40 cellular contexts compared by ENCODE assay signal in the genomic region with DNA sequence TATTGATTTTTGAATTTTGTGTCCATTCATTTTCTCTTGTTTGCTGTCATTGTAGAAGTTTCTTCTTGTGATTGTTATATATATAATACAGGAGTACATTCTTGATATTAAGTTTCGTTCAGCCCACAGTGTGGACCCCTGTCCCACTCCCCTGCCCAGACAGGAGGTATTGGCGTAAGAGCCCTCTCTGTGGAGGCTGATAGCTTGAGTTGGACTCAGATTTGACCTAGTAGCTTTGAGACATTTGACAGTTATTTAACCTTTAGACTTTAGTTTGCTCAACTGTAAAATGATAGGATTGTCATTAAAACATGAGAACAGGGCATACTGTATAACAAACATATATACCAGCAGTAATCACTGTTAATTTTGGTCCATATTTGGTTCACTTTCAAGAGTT. TPM values are rescaled to one million over a fixed set of nuclear protein-coding genes. Genes with fewer than 3 reads are reported as not detected.
DNase-seq lines count a peak whose midpoint lies in the region; ATAC-seq, FAIRE-seq and TF ChIP-seq lines count a peak whose summit lies in the region.
"Had no signal": no experiment of that assay in that cellular context is flagged by ENCODE, and none has a peak within 500 bp of the region (broad histone marks: within the 10 kb centered on the region; RNA-seq: fewer than 3 reads in every experiment).

No MANE protein-coding gene starts in this region.

- intact Hi-C loops in HepG2 (cut with micrococcal nuclease; ENCODE audit: unreplicated experiment) (no loop called here), right lobe of liver (cut with DNase I) (no loop called here)

- H3K27me3 ChIP-seq in HepG2 (ENCODE audit: control insufficient read depth in 1 of 2, insufficient read depth in 2 of 2, low read length in 2 of 2) (no peaks in the 10 kb centered on the region), right lobe of liver (no peaks in the 10 kb centered on the region)
- H3K27me3 ChIP-seq: BE2C; BLaER1; BLaER1 treated with 17β-estradiol and CSF1 and Interleukin-3, amounts not matched to agents 10 nM and 100 nM had no signal

- H3K4me1 ChIP-seq in HepG2 (ENCODE audit: insufficient read depth, low read length) = peaks cover 71% of the 10 kb centered on the region
- H3K4me1 ChIP-seq in right lobe of liver = peaks cover 0 to 12% (median 0%) of the 10 kb centered on the region in 4 donors
- H3K4me1 ChIP-seq: A549 had no signal

- H3K9me3 ChIP-seq in HepG2 (ENCODE audit: low read length) (no peaks in the 10 kb centered on the region), right lobe of liver (no peaks in the 10 kb centered on the region), T-helper 17 cell (ENCODE audit: control insufficient read depth, low read length, poor library complexity, severe bottlenecking) (no peaks in the 10 kb centered on the region)
- H3K9me3 ChIP-seq: A549; BE2C; BLaER1; BLaER1 treated with 17β-estradiol and CSF1 and Interleukin-3, amounts not matched to agents 10 nM and 100 nM; Caco-2 had no signal

- ATAC-seq in HepG2 = peak; percentile 10; the same call in 2 of the 3 replicates
- no peak for ATAC-seq in right lobe of liver
- ATAC-seq in T-helper 17 cell = no peak
- ATAC-seq: A549; CD8-positive, alpha-beta T cell had no signal

- DNase-seq in HepG2 (ENCODE audit: low spot score) (peak; percentile 39), right lobe of liver (no peak), GM12892 (ENCODE audit: insufficient read length) (no peak), T-helper 17 cell (no peak), GM13977 (ENCODE audit: low spot score) (no peak), RWPE1 (ENCODE audit: low spot score) (no peak)
- DNase-seq: 8988T; ACHN; AML-193; BE2C; C1 segment of cervical spinal cord; Caco-2; Calu3; CD4-positive, alpha-beta memory T cell; CD4-positive, alpha-beta T cell; CD4-positive, CD25-positive, alpha-beta regulatory T cell; CD8-positive, alpha-beta memory T cell; CD8-positive, alpha-beta T cell; COR-L47; DMS 273 treated with DMSO at 0.1 percent for 48 hours; DMS153; DMS53; DMS79; DMS79 treated with DMSO at 0.1 percent for 48 hours; DND-41; EL had no signal

- no peak overlapping the region for H3K4me3 ChIP-seq in HepG2 (replicated peaks in 1 of 3; ENCODE audit: insufficient read depth in 1 of 3, low read depth in 2 of 3, low read length in 3 of 3)
- H3K4me3 ChIP-seq in right lobe of liver = no peak overlapping the region
- H3K4me3 ChIP-seq: A549; BLaER1; BLaER1 treated with 17β-estradiol and CSF1 and Interleukin-3, amounts not matched to agents 10 nM and 100 nM had no signal

- WGBS in HepG2 (ENCODE audit: low lambda C conversion rate) = 51% methylated on average over 2 of the region's 2 CpGs
- 39% methylated on average over 2 of the region's 2 CpGs for WGBS in right lobe of liver (ENCODE audit: insufficient coverage, low coverage, low lambda C conversion rate, missing lambda C conversion rate)

- TF ChIP-seq RAD21 in HepG2 (CRISPR knock-in tag; IDR thresholded peaks at IDR 0.05) = no peak

- TF ChIP-seq EP300 in HepG2 (IDR thresholded peaks at IDR 0.05; ENCODE audit: low read depth in 2 of 2, low read length in 2 of 2) = no peak
- TF ChIP-seq EP300 in HepG2 (CRISPR knock-in tag; IDR thresholded peaks at IDR 0.05; ENCODE audit: borderline replicate concordance) = no peak

- no peak overlapping the region for H3K4me3 Mint-ChIP-seq in T-helper 17 cell
- H3K4me3 Mint-ChIP-seq: B cell; CD14-positive monocyte; CD4-positive, alpha-beta memory T cell; CD4-positive, alpha-beta T cell; CD4-positive, CD25-positive, alpha-beta regulatory T cell; CD8-positive, alpha-beta memory T cell; CD8-positive, alpha-beta T cell had no signal

- no peak for TF ChIP-seq CTCF in HepG2 (CRISPR knock-in tag; IDR thresholded peaks at IDR 0.05)
- no peak for TF ChIP-seq CTCF in right lobe of liver (IDR thresholded peaks at IDR 0.05)
- no peak for TF ChIP-seq CTCF in GM13977 (IDR thresholded peaks at IDR 0.05; ENCODE audit: extremely low read depth, insufficient read depth, missing control alignments)
- no peak for TF ChIP-seq CTCF in RWPE1 (conservative IDR thresholded peaks at IDR 0.05; ENCODE audit: low read depth)

- FAIRE-seq in HepG2 (lab: Jason Lieb, UNC) (no peak), GM12892 (lab: Jason Lieb, UNC) (peak; percentile 9)
- FAIRE-seq: A204.1, A549, D721Med had no signal

- POLR2A ChIA-PET in HepG2 (lab: Yijun Ruan, JAX) = interaction anchor here (1.4 to 1.8 kb wide), 2 partner anchors 22 to 24 kb away, joined by 5 to 9 read pairs; no protein-coding TSS in a partner anchor
- POLR2A ChIA-PET in RWPE1 (lab: Yijun Ruan, JAX; ENCODE audit: low non-redundant PET) = no interaction called here

- no peaks in the 10 kb centered on the region for H3K36me3 ChIP-seq in HepG2 (replicated peaks in 1 of 2; ENCODE audit: control insufficient read depth in 1 of 2, insufficient read depth in 2 of 2, low read length in 2 of 2)
- H3K36me3 ChIP-seq in right lobe of liver = no peaks in the 10 kb centered on the region
- H3K36me3 ChIP-seq: BE2C; BLaER1; BLaER1 treated with 17β-estradiol and CSF1 and Interleukin-3, amounts not matched to agents 10 nM and 100 nM had no signal

- H3K4me2 ChIP-seq in HepG2 (ENCODE audit: low read depth, low read length) = 0 out of 2 replicates have a peak overlapping the region, but pooled peaks have one; percentile 8
- H3K4me2 ChIP-seq: A549; BLaER1; BLaER1 treated with 17β-estradiol and CSF1 and Interleukin-3, amounts not matched to agents 10 nM and 100 nM had no signal

- no peaks in the 10 kb centered on the region for H3K36me3 Mint-ChIP-seq in T-helper 17 cell (ENCODE audit: low read depth)
- H3K36me3 Mint-ChIP-seq: CD14-positive monocyte; CD4-positive, alpha-beta memory T cell; CD4-positive, CD25-positive, alpha-beta regulatory T cell; CD8-positive, alpha-beta memory T cell; CD8-positive, alpha-beta T cell had no signal

- peaks cover 18% of the 10 kb centered on the region for H3K4me1 Mint-ChIP-seq in T-helper 17 cell

- H3K79me2 ChIP-seq in HepG2 (ENCODE audit: insufficient read depth, low read length) = no peaks in the 10 kb centered on the region

- H3K27ac ChIP-seq in HepG2 (ENCODE audit: extremely low read length, insufficient read depth, low read length) = peak overlapping the region; percentile 47
- no peak overlapping the region for H3K27ac ChIP-seq in right lobe of liver
- H3K27ac ChIP-seq in RWPE1 = no peak overlapping the region
- H3K27ac ChIP-seq: 22Rv1, A549, BLaER1, C4-2B had no signal

- H3K9ac ChIP-seq in HepG2 (ENCODE audit: insufficient read depth, low read depth, low read length) = no peak overlapping the region
- H3K9ac ChIP-seq: BLaER1; BLaER1 treated with 17β-estradiol and CSF1 and Interleukin-3, amounts not matched to agents 10 nM and 100 nM had no signal

- no peaks in the 10 kb centered on the region for H3K27me3 Mint-ChIP-seq in T-helper 17 cell
- H3K27me3 Mint-ChIP-seq: B cell; CD4-positive, alpha-beta memory T cell; CD4-positive, alpha-beta T cell; CD4-positive, CD25-positive, alpha-beta regulatory T cell had no signal

- H3K27ac Mint-ChIP-seq in T-helper 17 cell = peak overlapping the region; percentile 49
- H3K27ac Mint-ChIP-seq: B cell; CD14-positive monocyte; CD4-positive, alpha-beta memory T cell; CD4-positive, alpha-beta T cell; CD4-positive, CD25-positive, alpha-beta regulatory T cell; CD8-positive, alpha-beta memory T cell; CD8-positive, alpha-beta T cell had no signal

- in situ Hi-C loops in HepG2 (cut with HindIII; ENCODE audit: extremely low pct_ligation_motif_present, low pct_unique_long_range_greater_than_20kb) = no loop called here
- in situ Hi-C loops in GM13977 (cut with MboI; ENCODE audit: low pct_unique_long_range_greater_than_20kb, low sequenced_read_pairs, unreplicated experiment) = no loop called here

- CTCF ChIA-PET in HepG2 (lab: Yijun Ruan, JAX; ENCODE audit: low intra/inter-chr PET ratio, low total read pairs) (no interaction called here), RWPE1 (lab: Yijun Ruan, JAX) (no interaction called here)

- TF ChIP-seq POLR2A in HepG2 (IDR thresholded peaks at IDR 0.05; ENCODE audit: insufficient read depth in 1 of 2, low read depth in 2 of 2, low read length in 2 of 2) = no peak
- TF ChIP-seq POLR2A in right lobe of liver (IDR thresholded peaks at IDR 0.05) = no peak
- no peak for TF ChIP-seq POLR2A in GM12892 (IDR thresholded peaks at IDR 0.05; ENCODE audit: low read depth, low read length)

- BruUV-seq in HepG2 (replicated peaks; lab: Mats Ljungman, UMichigan) = no TSS peak

- no peak overlapping the region for H2AFZ ChIP-seq in HepG2 (ENCODE audit: low read length)

- H4K20me1 ChIP-seq in HepG2 (ENCODE audit: insufficient read depth, low read length) = no peaks in the 10 kb centered on the region
- H4K20me1 ChIP-seq: BLaER1; BLaER1 treated with 17β-estradiol and CSF1 and Interleukin-3, amounts not matched to agents 10 nM and 100 nM had no signal

TF ChIP-seq in HepG2, 621 proteins besides CTCF, POLR2A, EP300 and RAD21 (continues in another document):
- TF ChIP-seq CEBPG (CRISPR knock-in tag; IDR thresholded peaks at IDR 0.05) (0 out of 2 replicates have a peak, but pooled peaks have one; percentile 5), NCOR1 (IDR thresholded peaks at IDR 0.05; ENCODE audit: borderline replicate concordance, low read length) (peak; percentile 57; the same call in 1 of the 2 replicates)

RNA-seq across cellular contexts. Expression of gene GPR171, which starts 27.1 kb away (rescaled TPM):
- total RNA-seq in HepG2 (2016; rRNA removed; fragmentation: Illumina TruSeq; extraction: Trizol) = not detected in 2 replicates
- total RNA-seq in HepG2 (2016; cell fraction: cytosol; rRNA removed; fragmentation: Illumina TruSeq; extraction: Trizol; ENCODE audit: low read depth) = not detected in 2 replicates
- total RNA-seq in HepG2 (2016; cell fraction: insoluble cytoplasmic fraction; rRNA removed; fragmentation: Illumina TruSeq; extraction: Trizol) = not detected in 2 replicates
- not detected in 2 replicates for total RNA-seq in HepG2 (2016; cell fraction: membrane; rRNA removed; fragmentation: Illumina TruSeq; extraction: Trizol)
- total RNA-seq in HepG2 (2016; cell fraction: nucleus; rRNA removed; fragmentation: Illumina TruSeq; extraction: Trizol) = not detected in 2 replicates
- polyA plus RNA-seq in HepG2 (2011; rRNA removed) = not detected in 2 replicates
- polyA plus RNA-seq in HepG2 (2011; cell fraction: cytosol; rRNA removed) = not detected in 2 replicates
- not detected in 2 replicates for polyA plus RNA-seq in HepG2 (2011; cell fraction: nucleus; rRNA removed)
- not detected in 2 replicates for polyA plus RNA-seq in HepG2 (2012)
- polyA plus RNA-seq in HepG2 (2016; cell fraction: cytosol; fragmentation: Illumina TruSeq; extraction: Trizol; ENCODE audit: low read depth) = not detected in 2 replicates
- not detected in 2 replicates for polyA plus RNA-seq in HepG2 (2016; cell fraction: insoluble cytoplasmic fraction; fragmentation: Illumina TruSeq; extraction: Trizol; ENCODE audit: low read depth)
- polyA plus RNA-seq in HepG2 (2016; cell fraction: membrane; fragmentation: Illumina TruSeq; extraction: Trizol; ENCODE audit: low read depth) = not detected in 2 replicates
- polyA plus RNA-seq in HepG2 (2016; cell fraction: nucleus; fragmentation: Illumina TruSeq; extraction: Trizol; ENCODE audit: insufficient read depth, low read depth) = not detected in 2 replicates
- not detected in 2 replicates for polyA minus RNA-seq in HepG2 (2011; rRNA and poly(A)+ RNA removed; ENCODE audit: low replicate concordance)
- polyA minus RNA-seq in HepG2 (2011; cell fraction: cytosol; rRNA and poly(A)+ RNA removed) = not detected in 2 replicates
- polyA minus RNA-seq in HepG2 (2011; cell fraction: nucleus; rRNA and poly(A)+ RNA removed) = not detected in 2 replicates
- total RNA-seq in right lobe of liver = under 1 TPM in 4 of 6 experiments, not detected in 2; 0.22 to 0.99 (median 0.27) TPM
- not detected for polyA plus RNA-seq in GM12892 (2012; ENCODE audit: missing spikeins)
- 10 to 100 TPM; 20.7 to 33.8 TPM for total RNA-seq in T-helper 17 cell
- total RNA-seq: A172, A673, Caco-2, Calu3, Daoy had no signal
- polyA plus RNA-seq: A549, AG04450, BJ had no signal

Comparison
In these comparisons a context has a peak if more than half of its experiments do, and no peak if none do; other contexts are left out.
1. RNA of gene GPR171, which starts 27.1 kb away (total RNA-seq): 20.7 to 33.8 TPM in T-helper 17 cell; 0.22 to 0.99 TPM in right lobe of liver and not detected in HepG2; every median in the first group is over 10 times any median in the second.